8 cellular contexts compared by ENCODE assay signal in genomic region chr11:31509412-31510345, GRCh38. TPM values are rescaled to one million over a fixed set of nuclear protein-coding genes. Genes with fewer than 3 reads are reported as not detected.
DNase-seq lines count a peak whose midpoint lies in the region; ATAC-seq and TF ChIP-seq lines count a peak whose summit lies in the region.

A gene with protein sequence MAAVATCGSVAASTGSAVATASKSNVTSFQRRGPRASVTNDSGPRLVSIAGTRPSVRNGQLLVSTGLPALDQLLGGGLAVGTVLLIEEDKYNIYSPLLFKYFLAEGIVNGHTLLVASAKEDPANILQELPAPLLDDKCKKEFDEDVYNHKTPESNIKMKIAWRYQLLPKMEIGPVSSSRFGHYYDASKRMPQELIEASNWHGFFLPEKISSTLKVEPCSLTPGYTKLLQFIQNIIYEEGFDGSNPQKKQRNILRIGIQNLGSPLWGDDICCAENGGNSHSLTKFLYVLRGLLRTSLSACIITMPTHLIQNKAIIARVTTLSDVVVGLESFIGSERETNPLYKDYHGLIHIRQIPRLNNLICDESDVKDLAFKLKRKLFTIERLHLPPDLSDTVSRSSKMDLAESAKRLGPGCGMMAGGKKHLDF (plus strand): TSS chr11:31509767. CDS start chr11:31509785, 18 bp downstream.
IMMP1L (minus strand) TSS chr11:31509622; CDS start chr11:31463276, 46,346 bp downstream.

- DNase-seq in AG10803 (ENCODE audit: low read depth) (peak; percentile 94), NCI-H460 (ENCODE audit: extremely low read depth, low read depth) (peak; percentile 92), cerebellum (ENCODE audit: low spot score) (peak; percentile 96), kidney epithelial cell (ENCODE audit: low read depth) (peak; percentile 86)
- peak; percentile 90 for DNase-seq in activated CD4-positive, CD25-positive, alpha-beta regulatory T cell treated with anti-CD3 and anti-CD28 coated beads, Interleukin-2, amount 50 U/mL, for 72 hours
- DNase-seq in stimulated activated CD4-positive, alpha-beta T cell treated with anti-CD3 and anti-CD28 coated beads, Interleukin-15, amount 100 ng/mL, for 48 hours (ENCODE audit: low read depth in 2 of 2): peak; percentile 91

- H3K27me3 ChIP-seq in kidney epithelial cell (ENCODE audit: control insufficient read depth, insufficient read depth, low read length): no peaks in the 10 kb centered on the region

- TF ChIP-seq CTCF in AG10803 (conservative IDR thresholded peaks at IDR 0.05; ENCODE audit: low read length) (no peak), kidney epithelial cell (IDR thresholded peaks at IDR 0.05; ENCODE audit: insufficient read depth, low read length, poor library complexity, severe bottlenecking) (no peak)

- ATAC-seq in GM19043 (IDR thresholded peaks at IDR 0.05; ENCODE audit: low read depth, unreplicated experiment) (peak; percentile 100), HG03378 (IDR thresholded peaks at IDR 0.05; ENCODE audit: unreplicated experiment) (peak; percentile 100)

- no peaks in the 10 kb centered on the region for H3K36me3 ChIP-seq in kidney epithelial cell (ENCODE audit: control insufficient read depth, insufficient read depth, low read length)

- H3K4me3 ChIP-seq in AG10803 (ENCODE audit: low read length) (peak within 1 kb of the TSS; percentile 99), kidney epithelial cell (ENCODE audit: low read depth, low read length) (peak within 1 kb of the TSS; percentile 97)

RNA-seq across cellular contexts. Expression of the first gene that starts in this region (rescaled TPM):
- total RNA-seq in NCI-H460 (2014; rRNA removed; shearing (Covaris generic)): 18.5 and 21.6 TPM in 2 replicates
- 8.2 and 13.2 TPM in 2 replicates for polyA plus RNA-seq in NCI-H460 (2014; cell fraction: nucleus; rRNA removed)
- total RNA-seq in cerebellum (95.3 TPM), kidney epithelial cell (19.1 and 23.5 TPM in 2 replicates)

RNA-seq across cellular contexts. Expression of gene IMMP1L, which starts in this region (rescaled TPM):
- total RNA-seq in NCI-H460 (2014; rRNA removed; shearing (Covaris generic)): 30.2 and 33.8 TPM in 2 replicates
- 25.4 and 49.9 TPM in 2 replicates for polyA plus RNA-seq in NCI-H460 (2014; cell fraction: nucleus; rRNA removed)
- total RNA-seq in cerebellum: 53.0 TPM
- total RNA-seq in kidney epithelial cell: 17.5 and 27.1 TPM in 2 replicates

Comparison
In these comparisons a context has a peak if more than half of its experiments do, and no peak if none do; other contexts are left out.
1. Peak in every context shown above with its lines: DNase-seq, ATAC-seq and H3K4me3 ChIP-seq.